In the genomic region with DNA sequence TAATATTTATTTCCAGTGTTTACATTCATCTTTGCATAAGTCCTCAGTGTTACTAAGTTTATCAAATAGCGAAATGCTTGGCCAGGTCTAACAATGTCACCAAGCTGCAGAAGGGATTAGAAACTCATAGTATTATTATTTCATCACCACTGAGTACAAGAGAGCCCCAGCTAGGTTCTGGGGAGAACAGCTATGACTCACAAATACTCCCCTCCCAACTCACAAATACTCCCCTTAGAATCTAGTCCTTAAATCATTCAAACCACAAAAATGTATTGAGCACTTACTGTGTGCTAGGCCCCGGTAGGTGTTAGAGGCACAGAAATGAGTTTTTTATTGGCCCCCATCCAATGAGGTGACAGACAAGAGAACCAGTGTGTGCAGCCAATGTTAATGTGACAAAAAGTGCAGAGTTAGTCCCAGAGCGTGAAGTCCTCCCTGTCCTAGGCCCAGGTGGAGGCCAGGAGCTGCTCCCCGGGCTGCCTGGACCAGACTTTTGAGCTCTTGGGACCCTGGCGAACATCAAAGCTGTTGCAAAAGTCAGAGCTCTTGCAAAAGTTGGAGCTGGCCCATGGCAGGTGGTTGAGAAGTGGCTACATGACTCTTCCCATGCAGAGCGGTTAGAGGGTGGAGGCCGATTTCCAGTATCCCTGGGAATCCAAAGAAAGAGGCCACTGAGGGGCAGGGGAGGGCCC, we compare ENCODE assay signal across 12 cellular contexts. TPM values are rescaled to one million over a fixed set of nuclear protein-coding genes. Genes with fewer than 3 reads are reported as not detected.
A peak's percentile ranks its signal among the peaks of the same experiment; 100 is the strongest.
DNase-seq lines count a peak whose midpoint lies in the region; ATAC-seq, FAIRE-seq and TF ChIP-seq lines count a peak whose summit lies in the region.
"Had no signal": no experiment of that assay in that cellular context is flagged by ENCODE, and none has a peak within 500 bp of the region (broad histone marks: within the 10 kb centered on the region; RNA-seq: fewer than 3 reads in every experiment).

No MANE protein-coding gene starts in this region.

- no peak overlapping the region for H3K4me3 ChIP-seq in Peyer's patch
- H3K4me3 ChIP-seq: coronary artery, left ventricle myocardium inferior, transverse colon had no signal

- DNase-seq in GM12892 (ENCODE audit: insufficient read length) (no peak), hepatic stellate cell (ENCODE audit: low spot score) (peak; percentile 70), T-helper 2 cell (no peak), Peyer's patch (no peak)
- no peak for DNase-seq in activated CD4-positive, alpha-beta T cell treated with anti-CD3 and anti-CD28 coated beads, Interleukin-2, amount 50 U/mL, for 48 hours
- DNase-seq: left ventricle myocardium inferior, transverse colon had no signal

- ATAC-seq in GM21786 (IDR thresholded peaks at IDR 0.05; ENCODE audit: unreplicated experiment) (peak; percentile 45), HG03565 (IDR thresholded peaks at IDR 0.05; ENCODE audit: unreplicated experiment) (peak; percentile 56), HG03457 (IDR thresholded peaks at IDR 0.05; ENCODE audit: unreplicated experiment) (no peak)

- TF ChIP-seq CTCF in Peyer's patch (IDR thresholded peaks at IDR 0.05) = no peak

- FAIRE-seq in GM12892 (lab: Jason Lieb, UNC) = peak; percentile 9

- H3K9me3 ChIP-seq in Peyer's patch = no peaks in the 10 kb centered on the region
- H3K9me3 ChIP-seq: left ventricle myocardium inferior, transverse colon had no signal

- no peaks in the 10 kb centered on the region for H3K27me3 ChIP-seq in Peyer's patch
- H3K27me3 ChIP-seq: transverse colon had no signal

- TF ChIP-seq POLR2A in GM12892 (IDR thresholded peaks at IDR 0.05; ENCODE audit: low read depth, low read length) = no peak
- no peak for TF ChIP-seq POLR2A in Peyer's patch (IDR thresholded peaks at IDR 0.05)

- no peaks in the 10 kb centered on the region for H3K4me1 ChIP-seq in Peyer's patch
- H3K4me1 ChIP-seq: left ventricle myocardium inferior, transverse colon had no signal

- H3K27ac ChIP-seq in Peyer's patch = no peak overlapping the region
- H3K27ac ChIP-seq: coronary artery, HL-60, left ventricle myocardium inferior, transverse colon had no signal

- no peaks in the 10 kb centered on the region for H3K36me3 ChIP-seq in Peyer's patch
- H3K36me3 ChIP-seq: left ventricle myocardium inferior, transverse colon had no signal

RNA-seq across cellular contexts. Expression of a gene that starts 9.8 kb away (rescaled TPM):
- 3.4 TPM for polyA plus RNA-seq in GM12892 (2012; ENCODE audit: missing spikeins)
- 10 to 100 TPM; 13.2 to 31.2 (median 20.5) TPM for total RNA-seq in Peyer's patch
